12 cellular contexts compared by ENCODE assay signal in the genomic region with DNA sequence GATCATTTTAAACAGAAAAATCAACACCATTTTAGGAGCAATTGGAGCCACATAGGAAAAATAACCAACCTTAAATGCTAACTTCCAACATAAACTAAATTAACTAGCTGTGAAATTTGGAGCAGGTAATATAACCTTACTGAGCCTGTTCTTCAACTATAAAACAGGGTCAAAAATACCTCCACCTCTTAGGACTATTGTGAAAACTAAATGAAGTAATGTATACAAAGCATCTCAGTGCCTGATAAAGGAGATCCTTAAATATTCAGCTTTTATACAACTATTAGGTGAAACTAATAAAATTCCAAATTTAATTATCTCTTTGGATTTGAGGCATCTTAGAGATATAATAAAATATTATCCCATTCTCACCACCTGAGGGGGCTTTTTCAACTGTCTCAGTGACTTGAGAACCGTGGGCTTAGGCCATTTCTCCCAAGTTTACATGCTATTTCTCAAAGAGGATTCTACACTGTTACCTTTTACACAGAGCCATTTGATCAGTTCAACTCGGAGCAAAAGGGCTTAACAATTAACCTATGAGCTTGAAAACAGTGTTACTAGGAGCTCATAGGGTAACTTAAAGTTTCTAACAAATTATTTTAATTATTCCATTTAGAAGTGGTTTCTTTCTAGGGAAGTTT.
DNase-seq lines count a peak whose midpoint lies in the region; ATAC-seq, FAIRE-seq and TF ChIP-seq lines count a peak whose summit lies in the region.
"Had no signal": no experiment of that assay in that cellular context is flagged by ENCODE, and none has a peak within 500 bp of the region (broad histone marks: within the 10 kb centered on the region; RNA-seq: fewer than 3 reads in every experiment).

No MANE protein-coding gene starts in this region.

- no peaks in the 10 kb centered on the region for H3K27me3 ChIP-seq in GM12878 (replicated peaks in 1 of 2; ENCODE audit: control insufficient read depth in 2 of 2, insufficient read depth in 2 of 2, low read length in 1 of 2)
- no peaks in the 10 kb centered on the region for H3K27me3 ChIP-seq in uterus

- peak overlapping the region; percentile 79 for H3K27ac ChIP-seq in GM12878 (ENCODE audit: control insufficient read depth, insufficient read depth)
- no peak overlapping the region for H3K27ac ChIP-seq in uterus
- H3K27ac ChIP-seq: neural progenitor cell had no signal

- BruUV-seq in GM12878 (replicated peaks; lab: Mats Ljungman, UMichigan) = no TSS peak

- H3K4me1 ChIP-seq in GM12878 (ENCODE audit: control insufficient read depth, insufficient read depth, low read length) = peaks cover 17% of the 10 kb centered on the region
- no peaks in the 10 kb centered on the region for H3K4me1 ChIP-seq in uterus

- SMC1A ChIA-PET in GM12878 (lab: Charles Lee; ENCODE audit: uncharacterized antibody, unreplicated experiment) = interaction anchor here (0.7 to 7.2 kb wide), 47 partner anchors 11 to 1801 kb away, joined by 3 to 78 read pairs (median 5); no protein-coding TSS in a partner anchor

- H3K4me2 ChIP-seq in GM12878 (ENCODE audit: control insufficient read depth, insufficient read depth) = peak overlapping the region; percentile 66; the same call in 1 of the 2 replicates
- H3K4me2 ChIP-seq: neural progenitor cell had no signal

- H3K9me3 ChIP-seq in GM12878 (replicated peaks; ENCODE audit: control insufficient read depth, insufficient read depth, low read length) = no peaks in the 10 kb centered on the region
- H3K9me3 ChIP-seq in uterus = no peaks in the 10 kb centered on the region

- CTCF ChIA-PET in GM12878 (lab: Yijun Ruan, JAX) = interaction anchor here (0.6 to 5.4 kb wide), 28 partner anchors 9 to 244 kb away, joined by 3 to 31 read pairs (median 5); no protein-coding TSS in a partner anchor

- in situ Hi-C loops in ACHN (cut with HindIII; ENCODE audit: low pct_ligation_motif_present, low pct_unique_long_range_greater_than_20kb, low sequenced_read_pairs) = no loop called here
- in situ Hi-C loops in GM13977 (cut with MboI; ENCODE audit: low pct_unique_long_range_greater_than_20kb, low sequenced_read_pairs, unreplicated experiment) = no loop called here
- in situ Hi-C loops in GM12878 (cut with MboI) = no loop called here

- POLR2A ChIA-PET in GM12878 (lab: Charles Lee) = interaction anchor here (0.5 to 1.7 kb wide), 13 partner anchors 12 to 1621 kb away, joined by 3 to 5 read pairs (median 3); no protein-coding TSS in a partner anchor

- WGBS in GM12878 (ENCODE audit: insufficient coverage, insufficient replicate concordance, low lambda C conversion rate, missing lambda C conversion rate) = 20% methylated on average over 2 of the region's 2 CpGs

- H3K9ac ChIP-seq in GM12878 (ENCODE audit: control insufficient read depth, insufficient read depth, low read length) = peak overlapping the region; percentile 82
- H3K9ac ChIP-seq: neural progenitor cell had no signal

- H3K36me3 ChIP-seq in GM12878 (ENCODE audit: control insufficient read depth in 2 of 2, insufficient read depth in 2 of 2, low read length in 1 of 2) = no peaks in the 10 kb centered on the region
- no peaks in the 10 kb centered on the region for H3K36me3 ChIP-seq in uterus
- H3K36me3 ChIP-seq: neural progenitor cell had no signal

- peak; percentile 29 for DNase-seq in ACHN
- DNase-seq in GM13977 (ENCODE audit: low spot score) = no peak
- DNase-seq in GM12878 (ENCODE audit: low read depth, low spot score) = no peak
- peak; percentile 45 for DNase-seq in medulla oblongata (ENCODE audit: extremely low spot score)
- DNase-seq in uterus = no peak
- DNase-seq in stimulated activated naive CD8-positive, alpha-beta T cell treated with anti-CD3 and anti-CD28 coated beads, Interleukin-15, Interleukin-2, amounts not matched to agents 100 U/mL and 50 U/mL, for 24 hours = no peak
- DNase-seq in NCI-H2107 treated with DMSO at 0.1 percent for 48 hours (lab: John Stamatoyannopoulos, UW; ENCODE audit: unreplicated experiment) = no peak
- DNase-seq: activated CD4-positive, alpha-beta T cell treated with anti-CD3 and anti-CD28 coated beads, Interleukin-2, amount 10 ng/mL, durations not matched to agents 24 days and 14 days; anterior cingulate cortex; NCI-H146 had no signal

- FAIRE-seq in GM12878 (lab: Jason Lieb, UNC) = no peak

- ATAC-seq in GM12878 (no peak), GM18907 (IDR thresholded peaks at IDR 0.05; ENCODE audit: unreplicated experiment) (no peak)
- ATAC-seq in stimulated activated naive CD8-positive, alpha-beta T cell treated with anti-CD3 and anti-CD28 coated beads, Interleukin-15, Interleukin-2, amounts not matched to agents 100 U/mL and 50 U/mL, for 24 hours = no peak

- H2AFZ ChIP-seq in GM12878 (ENCODE audit: control insufficient read depth, low read depth, low read length) = no peak overlapping the region
- H2AFZ ChIP-seq: neural progenitor cell had no signal

- TF ChIP-seq EP300 in GM12878 (IDR thresholded peaks at IDR 0.05; ENCODE audit: borderline replicate concordance in 1 of 2, control insufficient read depth in 1 of 2, low read depth in 2 of 2, low read length in 2 of 2) = no peak

- peaks cover 79% of the 10 kb centered on the region for H3K79me2 ChIP-seq in GM12878 (ENCODE audit: control insufficient read depth, insufficient read depth, low read length)

- peak; percentile 21 for TF ChIP-seq CTCF in GM13977 (IDR thresholded peaks at IDR 0.05; ENCODE audit: extremely low read depth, insufficient read depth, missing control alignments)
- TF ChIP-seq CTCF in GM12878 (IDR thresholded peaks at IDR 0.05 in 2 of 3, conservative IDR thresholded peaks at IDR 0.05 in 1 of 3; ENCODE audit: control insufficient read depth in 2 of 3, extremely low read depth in 1 of 3, insufficient read depth in 1 of 3, low read depth in 3 of 3, low read length in 3 of 3) = no peak; a peak in 1 of 6 replicates
- no peak for TF ChIP-seq CTCF in uterus (IDR thresholded peaks at IDR 0.05)

- no peak for TF ChIP-seq POLR2A in GM12878 (IDR thresholded peaks at IDR 0.05; ENCODE audit: low read depth, low read length)
- no peak for TF ChIP-seq POLR2A in uterus (IDR thresholded peaks at IDR 0.05)

- H4K20me1 ChIP-seq in GM12878 (ENCODE audit: control insufficient read depth, insufficient read depth) = no peaks in the 10 kb centered on the region

- intact Hi-C loops in GM12878 (cut with micrococcal nuclease; ENCODE audit: unreplicated experiment) (loop anchor here (2.0 to 5.0 kb wide), 3 partner anchors 54 to 208 kb away; no protein-coding TSS in a partner anchor), uterus (cut with DNase I; ENCODE audit: low total_unique reads) (no loop called here)

- TF ChIP-seq RAD21 in GM12878 (IDR thresholded peaks at IDR 0.05; ENCODE audit: insufficient read depth, low read depth, low read length) = no peak

- RAD21 ChIA-PET in GM12878 (lab: Charles Lee; ENCODE audit: unreplicated experiment) = interaction anchor here (0.7 to 3.5 kb wide), 30 partner anchors 10 to 1244 kb away, joined by 3 to 32 read pairs (median 5); no protein-coding TSS in a partner anchor

- H3K4me3 ChIP-seq in GM12878 (peak overlapping the region; percentile 64), uterus (no peak overlapping the region)
- H3K4me3 ChIP-seq: neural progenitor cell had no signal

TF ChIP-seq in GM12878, 131 proteins besides CTCF, POLR2A, EP300 and RAD21:
- TF ChIP-seq NRF1 (conservative IDR thresholded peaks at IDR 0.05; ENCODE audit: low read depth, low read length) = no peak
- TF ChIP-seq, protein P1, sequence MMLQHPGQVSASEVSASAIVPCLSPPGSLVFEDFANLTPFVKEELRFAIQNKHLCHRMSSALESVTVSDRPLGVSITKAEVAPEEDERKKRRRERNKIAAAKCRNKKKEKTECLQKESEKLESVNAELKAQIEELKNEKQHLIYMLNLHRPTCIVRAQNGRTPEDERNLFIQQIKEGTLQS (IDR thresholded peaks at IDR 0.05; ENCODE audit: borderline replicate concordance, extremely low read depth, low read depth, low read length) = no peak
- TF ChIP-seq CREM (IDR thresholded peaks at IDR 0.05; ENCODE audit: low read depth) = no peak
- peak; percentile 23; the same call in 1 of the 2 replicates for TF ChIP-seq SMC3 (IDR thresholded peaks at IDR 0.05; ENCODE audit: borderline replicate concordance, low read length)

Comparison
In these comparisons a context has a peak if more than half of its experiments do, and no peak if none do; other contexts are left out.
1. DNase-seq: peak in ACHN (single experiment) and medulla oblongata (single experiment); none in GM13977 (single experiment), GM12878 (single experiment), uterus (0 of 2), stimulated activated naive CD8-positive, alpha-beta T cell treated with anti-CD3 and anti-CD28 coated beads, Interleukin-15, Interleukin-2, amounts not matched to agents 100 U/mL and 50 U/mL, for 24 hours (single experiment) and NCI-H2107 treated with DMSO at 0.1 percent for 48 hours (single experiment).